ENCODE assay signal across 10 cellular contexts in the genomic region with DNA sequence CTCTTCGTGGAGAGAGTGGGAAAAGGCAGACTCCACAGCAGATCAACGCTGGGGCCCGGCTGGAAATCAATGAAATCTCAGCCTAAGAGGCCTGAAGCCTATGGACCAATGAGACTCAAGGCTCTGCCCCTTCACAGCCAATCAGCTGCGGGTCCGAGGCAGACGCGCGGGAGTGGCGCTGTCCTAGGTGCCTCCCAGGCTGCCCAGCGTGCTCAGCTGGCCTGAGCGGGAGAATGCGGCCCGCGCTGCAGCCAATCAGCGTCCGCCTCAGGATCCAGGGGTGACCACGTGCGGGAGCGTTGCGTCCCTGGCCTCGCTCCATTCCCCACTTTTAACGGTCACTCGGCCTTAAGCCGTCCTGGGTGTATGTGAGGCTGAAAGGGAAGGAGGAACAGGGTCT. TPM values are rescaled to one million over a fixed set of nuclear protein-coding genes. Genes with fewer than 3 reads are reported as not detected.
DNase-seq lines count a peak whose midpoint lies in the region; ATAC-seq, FAIRE-seq and TF ChIP-seq lines count a peak whose summit lies in the region.
"Had no signal": no experiment of that assay in that cellular context is flagged by ENCODE, and none has a peak within 500 bp of the region (broad histone marks: within the 10 kb centered on the region; RNA-seq: fewer than 3 reads in every experiment).

A gene with protein sequence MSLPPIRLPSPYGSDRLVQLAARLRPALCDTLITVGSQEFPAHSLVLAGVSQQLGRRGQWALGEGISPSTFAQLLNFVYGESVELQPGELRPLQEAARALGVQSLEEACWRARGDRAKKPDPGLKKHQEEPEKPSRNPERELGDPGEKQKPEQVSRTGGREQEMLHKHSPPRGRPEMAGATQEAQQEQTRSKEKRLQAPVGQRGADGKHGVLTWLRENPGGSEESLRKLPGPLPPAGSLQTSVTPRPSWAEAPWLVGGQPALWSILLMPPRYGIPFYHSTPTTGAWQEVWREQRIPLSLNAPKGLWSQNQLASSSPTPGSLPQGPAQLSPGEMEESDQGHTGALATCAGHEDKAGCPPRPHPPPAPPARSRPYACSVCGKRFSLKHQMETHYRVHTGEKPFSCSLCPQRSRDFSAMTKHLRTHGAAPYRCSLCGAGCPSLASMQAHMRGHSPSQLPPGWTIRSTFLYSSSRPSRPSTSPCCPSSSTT (plus strand): TSS at position 341 of the 400 bp plus-strand sequence. CDS start 10,069 bp downstream, outside the sequence.

- no peak for FAIRE-seq in bronchial epithelial cell (lab: Jason Lieb, UNC)

- TF ChIP-seq CTCF in bronchial epithelial cell (IDR thresholded peaks at IDR 0.05; ENCODE audit: insufficient read depth, low read length, severe bottlenecking) (no peak), nephron progenitor cell (IDR thresholded peaks at IDR 0.05) (no peak)

- intact Hi-C loops in activated CD4-positive, alpha-beta T cell treated with anti-CD3 and anti-CD28 coated beads, Interleukin-2, amount 10 ng/mL, durations not matched to agents 24 days and 14 days (cut with micrococcal nuclease) = no loop called here

- no peaks in the 10 kb centered on the region for H3K36me3 ChIP-seq in bronchial epithelial cell (ENCODE audit: control insufficient read depth, insufficient read depth, low read length)
- H3K36me3 ChIP-seq: BE2C had no signal

- ATAC-seq in GM21360 (IDR thresholded peaks at IDR 0.05; ENCODE audit: unreplicated experiment) (no peak), GM19455 (IDR thresholded peaks at IDR 0.05; ENCODE audit: unreplicated experiment) (no peak)

- H3K4me3 ChIP-seq in bronchial epithelial cell (ENCODE audit: low read depth, low read length) = no peak within 1 kb of the TSS

- H3K9me3 Mint-ChIP-seq in activated CD4-positive, alpha-beta T cell treated with anti-CD3 and anti-CD28 coated beads, Interleukin-2, amount 10 ng/mL, durations not matched to agents 24 days and 14 days = no peaks in the 10 kb centered on the region
- no peaks in the 10 kb centered on the region for H3K9me3 Mint-ChIP-seq in nephron progenitor cell

- peaks cover 7% of the 10 kb centered on the region for H3K4me1 Mint-ChIP-seq in activated CD4-positive, alpha-beta T cell treated with anti-CD3 and anti-CD28 coated beads, Interleukin-2, amount 10 ng/mL, durations not matched to agents 24 days and 14 days
- peaks cover 5% of the 10 kb centered on the region for H3K4me1 Mint-ChIP-seq in nephron progenitor cell

- no peaks in the 10 kb centered on the region for H3K27me3 ChIP-seq in bronchial epithelial cell (ENCODE audit: control insufficient read depth, insufficient read depth, low read length)

- peaks cover 2% of the 10 kb centered on the region for H3K36me3 Mint-ChIP-seq in activated CD4-positive, alpha-beta T cell treated with anti-CD3 and anti-CD28 coated beads, Interleukin-2, amount 10 ng/mL, durations not matched to agents 24 days and 14 days (ENCODE audit: low read depth)
- H3K36me3 Mint-ChIP-seq in nephron progenitor cell (ENCODE audit: low read depth) = no peaks in the 10 kb centered on the region

- no peak within 1 kb of the TSS for H3K27ac Mint-ChIP-seq in activated CD4-positive, alpha-beta T cell treated with anti-CD3 and anti-CD28 coated beads, Interleukin-2, amount 10 ng/mL, durations not matched to agents 24 days and 14 days
- H3K27ac Mint-ChIP-seq in nephron progenitor cell = no peak within 1 kb of the TSS

- peak; percentile 72 for DNase-seq in activated CD4-positive, alpha-beta T cell treated with anti-CD3 and anti-CD28 coated beads, Interleukin-2, amount 10 ng/mL, durations not matched to agents 24 days and 14 days
- DNase-seq in activated CD4-positive, alpha-beta T cell treated with anti-CD3 and anti-CD28 coated beads for 4 hours = no peak
- DNase-seq in NCI-H1048 (lab: John Stamatoyannopoulos, UW) (peak; percentile 79), bronchial epithelial cell (ENCODE audit: low read depth) (peak; percentile 49), nephron progenitor cell (peak; percentile 62), A172 (ENCODE audit: low spot score) (no peak)
- DNase-seq: BE2C, NCI-H1930 had no signal

- no peaks in the 10 kb centered on the region for H3K27me3 Mint-ChIP-seq in activated CD4-positive, alpha-beta T cell treated with anti-CD3 and anti-CD28 coated beads, Interleukin-2, amount 10 ng/mL, durations not matched to agents 24 days and 14 days
- peaks cover 28% of the 10 kb centered on the region for H3K27me3 Mint-ChIP-seq in nephron progenitor cell (ENCODE audit: low read depth, poor library complexity)

- H3K4me3 Mint-ChIP-seq in activated CD4-positive, alpha-beta T cell treated with anti-CD3 and anti-CD28 coated beads, Interleukin-2, amount 10 ng/mL, durations not matched to agents 24 days and 14 days = no peak within 1 kb of the TSS
- H3K4me3 Mint-ChIP-seq in nephron progenitor cell = no peak within 1 kb of the TSS

RNA-seq across cellular contexts. Expression of the gene that starts here (rescaled TPM):
- 140 and 142 TPM in 2 replicates for total RNA-seq in activated CD4-positive, alpha-beta T cell treated with anti-CD3 and anti-CD28 coated beads, Interleukin-2, amount 10 ng/mL, durations not matched to agents 24 days and 14 days
- total RNA-seq in bronchial epithelial cell = not detected in 2 replicates
- not detected in 2 replicates for total RNA-seq in A172 (2014; rRNA removed; shearing (Covaris generic))

Comparison
In these comparisons a context has a peak if more than half of its experiments do, and no peak if none do; other contexts are left out.
1. RNA of the gene that starts here (total RNA-seq): 140 to 142 TPM in activated CD4-positive, alpha-beta T cell treated with anti-CD3 and anti-CD28 coated beads, Interleukin-2, amount 10 ng/mL, durations not matched to agents 24 days and 14 days; not detected in bronchial epithelial cell and not detected in A172; every median in the first group is over 100 times any median in the second.
2. DNase-seq: peak in activated CD4-positive, alpha-beta T cell treated with anti-CD3 and anti-CD28 coated beads, Interleukin-2, amount 10 ng/mL, durations not matched to agents 24 days and 14 days (single experiment), NCI-H1048 (single experiment) and nephron progenitor cell (single experiment); none in activated CD4-positive, alpha-beta T cell treated with anti-CD3 and anti-CD28 coated beads for 4 hours (0 of 2) and A172 (single experiment).
3. Peak in DNase-seq in bronchial epithelial cell; RNA of the gene not detected or under 1 TPM.